ENCODE assay signal across 29 cellular contexts in genomic region chr2:36397728-36398413, GRCh38. TPM values are rescaled to one million over a fixed set of nuclear protein-coding genes. Genes with fewer than 3 reads are reported as not detected.
A peak's percentile ranks its signal among the peaks of the same experiment; 100 is the strongest.
DNase-seq lines count a peak whose midpoint lies in the region; ATAC-seq and TF ChIP-seq lines count a peak whose summit lies in the region.
"Had no signal": no experiment of that assay in that cellular context is flagged by ENCODE, and none has a peak within 500 bp of the region (broad histone marks: within the 10 kb centered on the region; RNA-seq: fewer than 3 reads in every experiment).

No MANE protein-coding gene starts in this region.

- H3K4me3 Mint-ChIP-seq in activated T-cell treated with anti-CD3 and anti-CD28 coated beads, Interleukin-2, amount 50 U/mL, for 72 hours, result no peak overlapping the region
- H3K4me3 Mint-ChIP-seq: activated naive CD4-positive, alpha-beta T cell treated with anti-CD3 and anti-CD28 coated beads for 36 hours; activated T-helper 1 cell treated with anti-CD3 and anti-CD28 coated beads, Interleukin-12 subunit alpha, Interleukin-12 subunit beta, Interleukin-2, Interleukin-4 antibody, amounts not matched to agents 30 ng/mL and 10 ng/mL and 1 ng/mL, durations not matched to agents 14 hours and 24 hours and 36 hours; CD4-positive, CD25-positive, alpha-beta regulatory T cell; H9; neural crest cell; T-helper 1 cell treated with Interleukin-12 subunit alpha and Interleukin-12 subunit beta and Interleukin-4 antibody, amounts not matched to agents 30 μg/mL and 1 μg/mL, for 36 hours had no signal

- H3K4me3 ChIP-seq in MG63 (no peak overlapping the region), duodenal mucosa (ENCODE audit: low read depth in 1 of 2, low read length in 2 of 2) (peak overlapping the region; percentile 23 to 33), gastrocnemius medialis (no peak overlapping the region)
- H3K4me3 ChIP-seq: adrenal gland, body of pancreas had no signal

- H3K9me3 Mint-ChIP-seq in activated T-cell treated with anti-CD3 and anti-CD28 coated beads, Interleukin-2, amount 50 U/mL, for 72 hours, result no peaks in the 10 kb centered on the region
- H3K9me3 Mint-ChIP-seq: activated naive CD4-positive, alpha-beta T cell treated with anti-CD3 and anti-CD28 coated beads for 36 hours; activated T-helper 1 cell treated with anti-CD3 and anti-CD28 coated beads, Interleukin-12 subunit alpha, Interleukin-12 subunit beta, Interleukin-2, Interleukin-4 antibody, amounts not matched to agents 30 ng/mL and 10 ng/mL and 1 ng/mL, durations not matched to agents 14 hours and 24 hours and 36 hours; CD4-positive, CD25-positive, alpha-beta regulatory T cell; H9; neural crest cell; T-helper 1 cell treated with Interleukin-12 subunit alpha and Interleukin-12 subunit beta and Interleukin-4 antibody, amounts not matched to agents 30 μg/mL and 1 μg/mL, for 36 hours had no signal

- in situ Hi-C loops in gastrocnemius medialis (cut with MboI; ENCODE audit: low sequenced_read_pairs in 4 of 4), result no loop called here

- no peaks in the 10 kb centered on the region for H3K36me3 Mint-ChIP-seq in activated T-cell treated with anti-CD3 and anti-CD28 coated beads, Interleukin-2, amount 50 U/mL, for 72 hours (ENCODE audit: insufficient read depth in 2 of 2)
- H3K36me3 Mint-ChIP-seq: CD4-positive, CD25-positive, alpha-beta regulatory T cell had no signal

- H3K27ac ChIP-seq in duodenal mucosa (ENCODE audit: low read depth, low read length) (no peak overlapping the region), gastrocnemius medialis (peak overlapping the region in 3 of 4 donors; percentile 46 to 58 (median 55))
- H3K27ac ChIP-seq: adrenal gland, body of pancreas, KMS-11 had no signal

- H3K9me3 ChIP-seq in MG63 (no peaks in the 10 kb centered on the region), duodenal mucosa (ENCODE audit: control insufficient read depth in 1 of 2, low read length in 2 of 2) (no peaks in the 10 kb centered on the region), gastrocnemius medialis (no peaks in the 10 kb centered on the region)
- H3K9me3 ChIP-seq: adrenal gland, body of pancreas had no signal

- TF ChIP-seq POLR2A in gastrocnemius medialis (IDR thresholded peaks at IDR 0.05), result no peak

- peak; percentile 37 for DNase-seq in ELR (ENCODE audit: low read depth)
- peak; percentile 30 for DNase-seq in MG63
- DNase-seq in gastrocnemius medialis, result no peak
- no peak for DNase-seq in activated T-cell treated with anti-CD3 and anti-CD28 coated beads, Interleukin-2, amount 50 U/mL, for 72 hours
- no peak for DNase-seq in NCI-H345 (lab: John Stamatoyannopoulos, UW)
- DNase-seq: activated CD4-positive, alpha-beta T cell treated with anti-CD3 and anti-CD28 coated beads, Interleukin-2, amount 50 U/mL, for 4 hours; activated naive CD4-positive, alpha-beta T cell treated with anti-CD3 and anti-CD28 coated beads for 36 hours; adrenal gland; body of pancreas; CD4-positive, CD25-positive, alpha-beta regulatory T cell; cerebellar nuclear complex; DMS 273 treated with DMSO at 0.1 percent for 48 hours; effector CD8-positive, alpha-beta T cell; erythroblast; H9; MV-4-11; NCI-H1694; NCI-H524 treated with DMSO at 0.1 percent for 48 hours; NK-92 treated with Interleukin-12 subunit alpha and Interleukin-12 subunit beta, amount 100 ng/mL, for 24 hours; right cardiac atrium; stimulated activated CD4-positive, alpha-beta T cell treated with anti-CD3 and anti-CD28 coated beads, Interleukin-4, amount 100 ng/mL, for 1 hour; substantia nigra had no signal

- no peaks in the 10 kb centered on the region for H3K4me1 Mint-ChIP-seq in activated T-cell treated with anti-CD3 and anti-CD28 coated beads, Interleukin-2, amount 50 U/mL, for 72 hours (ENCODE audit: low read depth)
- H3K4me1 Mint-ChIP-seq: CD4-positive, CD25-positive, alpha-beta regulatory T cell had no signal

- H3K36me3 ChIP-seq in MG63, result peaks cover 69% of the 10 kb centered on the region
- peaks cover 0 to 2% of the 10 kb centered on the region in 2 donors for H3K36me3 ChIP-seq in duodenal mucosa (ENCODE audit: control insufficient read depth in 1 of 2, insufficient read depth in 2 of 2, low read length in 2 of 2)
- peaks cover 0 to 8% of the 10 kb centered on the region in 2 donors for H3K36me3 ChIP-seq in gastrocnemius medialis
- H3K36me3 ChIP-seq: adrenal gland had no signal

- ATAC-seq in gastrocnemius medialis (peak in 1 of 2 donors; percentile 40), HG02623 (IDR thresholded peaks at IDR 0.05; ENCODE audit: unreplicated experiment) (no peak), HG03196 (IDR thresholded peaks at IDR 0.05; ENCODE audit: unreplicated experiment) (no peak)
- ATAC-seq in activated T-cell treated with anti-CD3 and anti-CD28 coated beads, Interleukin-2, amount 50 U/mL, for 72 hours (replicated peaks in 1 of 2), result no peak
- ATAC-seq: body of pancreas, right cardiac atrium had no signal

- H3K27me3 Mint-ChIP-seq in activated T-cell treated with anti-CD3 and anti-CD28 coated beads, Interleukin-2, amount 50 U/mL, for 72 hours (ENCODE audit: low read depth), result peaks cover 7% of the 10 kb centered on the region
- H3K27me3 Mint-ChIP-seq: CD4-positive, CD25-positive, alpha-beta regulatory T cell had no signal

- TF ChIP-seq CTCF in gastrocnemius medialis (IDR thresholded peaks at IDR 0.05 in 4 of 5, conservative IDR thresholded peaks at IDR 0.05 in 1 of 5), result no peak

- H3K4me1 ChIP-seq in duodenal mucosa (ENCODE audit: control insufficient read depth in 1 of 2, insufficient read depth in 2 of 2, low read length in 2 of 2), result peaks cover 8 to 24% of the 10 kb centered on the region in 2 donors
- peaks cover 46 to 65% of the 10 kb centered on the region in 2 donors for H3K4me1 ChIP-seq in gastrocnemius medialis
- H3K4me1 ChIP-seq: adrenal gland, body of pancreas had no signal

- intact Hi-C loops in gastrocnemius medialis (cut with DNase I; ENCODE audit: low total_unique reads), result no loop called here

- no peaks in the 10 kb centered on the region for H3K27me3 ChIP-seq in MG63
- no peaks in the 10 kb centered on the region for H3K27me3 ChIP-seq in duodenal mucosa (ENCODE audit: control insufficient read depth in 1 of 2, insufficient read depth in 2 of 2, low read length in 2 of 2)
- H3K27me3 ChIP-seq in gastrocnemius medialis, result no peaks in the 10 kb centered on the region
- H3K27me3 ChIP-seq: adrenal gland, body of pancreas had no signal

- H3K27ac Mint-ChIP-seq in activated T-cell treated with anti-CD3 and anti-CD28 coated beads, Interleukin-2, amount 50 U/mL, for 72 hours, result no peak overlapping the region
- H3K27ac Mint-ChIP-seq: activated naive CD4-positive, alpha-beta T cell treated with anti-CD3 and anti-CD28 coated beads for 36 hours; activated T-helper 1 cell treated with anti-CD3 and anti-CD28 coated beads, Interleukin-12 subunit alpha, Interleukin-12 subunit beta, Interleukin-2, Interleukin-4 antibody, amounts not matched to agents 30 ng/mL and 10 ng/mL and 1 ng/mL, durations not matched to agents 14 hours and 24 hours and 36 hours; CD4-positive, CD25-positive, alpha-beta regulatory T cell; H9; T-helper 1 cell treated with Interleukin-12 subunit alpha and Interleukin-12 subunit beta and Interleukin-4 antibody, amounts not matched to agents 30 μg/mL and 1 μg/mL, for 36 hours had no signal

- H3K9ac ChIP-seq in duodenal mucosa (ENCODE audit: low read depth in 1 of 2, low read length in 2 of 2), result no peak overlapping the region
- H3K9ac ChIP-seq: KMS-11 had no signal

RNA-seq across cellular contexts. Expression of gene CRIM1, which starts 42.3 kb away (rescaled TPM):
- total RNA-seq in MG63 (2014; rRNA removed; shearing (Covaris generic); ENCODE audit: low replicate concordance), result 61.0 and 102 TPM in 2 replicates
- 100 to 1,000 TPM in 2 of 4 donors, 10 to 100 TPM in 2; 93.2 to 194 (median 119) TPM for total RNA-seq in gastrocnemius medialis
- total RNA-seq in activated T-cell treated with anti-CD3 and anti-CD28 coated beads, Interleukin-2, amount 50 U/mL, for 72 hours, result 1 to 10 TPM; 2.6 to 3.3 TPM

Comparison
In these comparisons a context has a peak if more than half of its experiments do, and no peak if none do; other contexts are left out.
1. DNase-seq: peak in ELR (single experiment) and MG63 (single experiment); none in gastrocnemius medialis (0 of 2), activated T-cell treated with anti-CD3 and anti-CD28 coated beads, Interleukin-2, amount 50 U/mL, for 72 hours (0 of 2) and NCI-H345 (single experiment).
2. H3K4me3 ChIP-seq: peak in duodenal mucosa (2 of 2); none in MG63 (single experiment) and gastrocnemius medialis (0 of 4).
3. RNA of gene CRIM1, which starts 42.3 kb away (total RNA-seq): 93.2 to 194 TPM in gastrocnemius medialis and 61.0 to 102 TPM in MG63; 2.6 to 3.3 TPM in activated T-cell treated with anti-CD3 and anti-CD28 coated beads, Interleukin-2, amount 50 U/mL, for 72 hours; every median in the first group is over 10 times any median in the second.